Comparison of ENCODE assay signal across 25 cellular contexts in genomic region chr1:29973406-29973805, GRCh38.
DNase-seq lines count a peak whose midpoint lies in the region; ATAC-seq and TF ChIP-seq lines count a peak whose summit lies in the region.
"Had no signal": no experiment of that assay in that cellular context is flagged by ENCODE, and none has a peak within 500 bp of the region (broad histone marks: within the 10 kb centered on the region; RNA-seq: fewer than 3 reads in every experiment).

No MANE protein-coding gene starts in this region.

- H3K27me3 Mint-ChIP-seq in activated naive CD4-positive, alpha-beta T cell treated with anti-CD3 and anti-CD28 coated beads for 36 hours (ENCODE audit: low read depth), result peaks cover 10% of the 10 kb centered on the region
- peaks cover 25% of the 10 kb centered on the region for H3K27me3 Mint-ChIP-seq in WTC11 (ENCODE audit: low read depth)

- DNase-seq in activated naive CD4-positive, alpha-beta T cell treated with anti-CD3 and anti-CD28 coated beads for 36 hours, result no peak
- no peak for DNase-seq in activated naive CD4-positive, alpha-beta T cell treated with anti-CD3 and anti-CD28 coated beads, Interleukin-2, amount 50 U/mL, for 72 hours (ENCODE audit: low spot score in 2 of 2)
- no peak for DNase-seq in WTC11 (ENCODE audit: low spot score)
- DNase-seq in kidney glomerular epithelial cell (lab: John Stamatoyannopoulos, UW), result peak; percentile 83
- no peak for DNase-seq in T1000 (lab: John Stamatoyannopoulos, UW)
- no peak for DNase-seq in iPS-NIHi11 (ENCODE audit: low spot score)
- no peak for DNase-seq in activated gamma-delta T cell treated with Interleukin-2 at 50 U/mL for 16 hours
- DNase-seq: activated B cell treated with CpG ODN at 0.5 μM for 24 hours; activated CD4-positive, alpha-beta T cell treated with anti-CD3 and anti-CD28 coated beads, Interleukin-2, amount 50 U/mL, for 48 hours; activated naive CD4-positive, alpha-beta T cell treated with anti-CD3 and anti-CD28 coated beads, Interleukin-2, amount 50 U/mL, for 16 hours; aorta; C1 segment of cervical spinal cord; erythroblast; foreskin melanocyte; H7; mucosa of descending colon; NCI-H1105; NCI-H2029 treated with DMSO at 0.1 percent for 48 hours; PC-9; spleen; stimulated activated CD4-positive, alpha-beta T cell treated with anti-CD3 and anti-CD28 coated beads, Interleukin-4, amount 100 ng/mL, for 24 hours; stimulated activated naive CD8-positive, alpha-beta T cell treated with anti-CD3 and anti-CD28 coated beads, Interleukin-15, amount 100 ng/mL, for 72 hours had no signal

- H3K27ac Mint-ChIP-seq in activated naive CD4-positive, alpha-beta T cell treated with anti-CD3 and anti-CD28 coated beads for 36 hours, result peak overlapping the region; percentile 0
- no peak overlapping the region for H3K27ac Mint-ChIP-seq in activated naive CD4-positive, alpha-beta T cell treated with anti-CD3 and anti-CD28 coated beads, Interleukin-2, amount 50 U/mL, for 72 hours
- H3K27ac Mint-ChIP-seq in WTC11, result peak overlapping the region; percentile 98
- H3K27ac Mint-ChIP-seq: activated B cell treated with CpG ODN at 0.5 μM for 24 hours; stimulated activated naive CD8-positive, alpha-beta T cell treated with anti-CD3 and anti-CD28 coated beads, Interleukin-15, amount 100 ng/mL, for 72 hours; type B pancreatic cell had no signal

- H3K4me1 Mint-ChIP-seq in activated naive CD4-positive, alpha-beta T cell treated with anti-CD3 and anti-CD28 coated beads for 36 hours (ENCODE audit: low read depth), result peaks cover 8% of the 10 kb centered on the region
- peaks cover 53% of the 10 kb centered on the region for H3K4me1 Mint-ChIP-seq in WTC11
- H3K4me1 Mint-ChIP-seq: activated B cell treated with CpG ODN at 0.5 μM for 24 hours; central memory CD8-positive, alpha-beta T cell; stimulated activated naive CD8-positive, alpha-beta T cell treated with anti-CD3 and anti-CD28 coated beads, Interleukin-15, amount 100 ng/mL, for 72 hours had no signal

- H3K9me3 Mint-ChIP-seq in activated naive CD4-positive, alpha-beta T cell treated with anti-CD3 and anti-CD28 coated beads for 36 hours, result peaks cover 7% of the 10 kb centered on the region
- peaks cover 12 to 19% of the 10 kb centered on the region in 2 donors for H3K9me3 Mint-ChIP-seq in activated naive CD4-positive, alpha-beta T cell treated with anti-CD3 and anti-CD28 coated beads, Interleukin-2, amount 50 U/mL, for 72 hours
- H3K9me3 Mint-ChIP-seq in WTC11, result peaks cover 20% of the 10 kb centered on the region
- H3K9me3 Mint-ChIP-seq: type B pancreatic cell had no signal

- ATAC-seq in activated naive CD4-positive, alpha-beta T cell treated with anti-CD3 and anti-CD28 coated beads, Interleukin-2, amount 50 U/mL, for 72 hours, result no peak
- ATAC-seq in WTC11 (peak; percentile 54), GM21423 (IDR thresholded peaks at IDR 0.05; ENCODE audit: unreplicated experiment) (no peak)
- ATAC-seq: mucosa of descending colon had no signal

- no peak for TF ChIP-seq CTCF in WTC11 (IDR thresholded peaks at IDR 0.05)

- CTCF ChIA-PET in activated naive CD4-positive, alpha-beta T cell treated with anti-CD3 and anti-CD28 coated beads for 36 hours (lab: Charles Lee), result interaction anchor here (0.6 kb wide), 1 partner anchor 12 kb away, joined by 3 read pairs; no protein-coding TSS in a partner anchor
- CTCF ChIA-PET in WTC11 (lab: Charles Lee), result no interaction called here

- POLR2A ChIA-PET in WTC11 (lab: Charles Lee), result no interaction called here

- H3K4me3 Mint-ChIP-seq in activated naive CD4-positive, alpha-beta T cell treated with anti-CD3 and anti-CD28 coated beads for 36 hours, result no peak overlapping the region
- H3K4me3 Mint-ChIP-seq in WTC11, result peak overlapping the region; percentile 32
- H3K4me3 Mint-ChIP-seq: activated B cell treated with CpG ODN at 0.5 μM for 24 hours; central memory CD8-positive, alpha-beta T cell; stimulated activated naive CD8-positive, alpha-beta T cell treated with anti-CD3 and anti-CD28 coated beads, Interleukin-15, amount 100 ng/mL, for 72 hours; type B pancreatic cell had no signal

- intact Hi-C loops in activated naive CD4-positive, alpha-beta T cell treated with anti-CD3 and anti-CD28 coated beads for 36 hours (cut with micrococcal nuclease), result no loop called here

- H3K36me3 Mint-ChIP-seq in activated naive CD4-positive, alpha-beta T cell treated with anti-CD3 and anti-CD28 coated beads for 36 hours (ENCODE audit: low read depth), result no peaks in the 10 kb centered on the region
- no peaks in the 10 kb centered on the region for H3K36me3 Mint-ChIP-seq in activated naive CD4-positive, alpha-beta T cell treated with anti-CD3 and anti-CD28 coated beads, Interleukin-2, amount 50 U/mL, for 72 hours
- H3K36me3 Mint-ChIP-seq in WTC11, result peaks cover 13% of the 10 kb centered on the region
- H3K36me3 Mint-ChIP-seq: type B pancreatic cell had no signal

TF ChIP-seq in WTC11, 78 proteins besides CTCF, POLR2A, EP300 and RAD21:
- TF ChIP-seq NFATC4 (CRISPR knock-in tag; IDR thresholded peaks at IDR 0.05), result no peak

Comparison
In these comparisons a context has a peak if more than half of its experiments do, and no peak if none do; other contexts are left out.
1. H3K27ac Mint-ChIP-seq: peak in activated naive CD4-positive, alpha-beta T cell treated with anti-CD3 and anti-CD28 coated beads for 36 hours (single experiment) and WTC11 (single experiment); none in activated naive CD4-positive, alpha-beta T cell treated with anti-CD3 and anti-CD28 coated beads, Interleukin-2, amount 50 U/mL, for 72 hours (0 of 2).